ENCODE assay signal across 5 cellular contexts in the genomic region with DNA sequence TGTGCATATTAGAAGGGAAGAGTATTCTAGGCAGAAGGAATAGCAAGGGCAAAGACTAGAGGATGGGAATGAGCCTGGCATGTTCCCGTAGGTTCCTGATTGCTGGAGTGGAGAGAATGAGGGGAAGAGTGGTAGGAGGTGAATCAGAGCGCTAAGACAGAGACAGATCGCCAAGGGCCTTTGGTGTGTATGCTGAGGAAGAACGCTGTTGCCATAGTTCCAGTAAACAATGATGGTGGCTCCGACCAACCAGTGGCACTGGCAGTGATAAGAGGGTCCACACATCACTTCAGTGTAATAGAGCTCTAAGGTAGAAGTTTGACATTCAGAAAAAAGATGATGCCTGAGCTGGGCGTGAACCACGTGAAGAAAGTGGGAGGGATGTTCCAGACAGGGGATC. TPM values are rescaled to one million over a fixed set of nuclear protein-coding genes. Genes with fewer than 3 reads are reported as not detected.
A peak's percentile ranks its signal among the peaks of the same experiment; 100 is the strongest.
DNase-seq lines count a peak whose midpoint lies in the region; ATAC-seq and TF ChIP-seq lines count a peak whose summit lies in the region.

No MANE protein-coding gene starts in this region.

- peak overlapping the region; percentile 92 for H3K4me2 ChIP-seq in MM.1S (ENCODE audit: low read depth, low read length)

- no peaks in the 10 kb centered on the region for H4K20me1 ChIP-seq in MM.1S (ENCODE audit: insufficient read depth, low read length)

- DNase-seq in MM.1S, result peak; percentile 11
- no peak for DNase-seq in mesenteric fat pad (ENCODE audit: low spot score)

- H3K9me2 ChIP-seq in MM.1S (replicated peaks; ENCODE audit: insufficient read depth, low read length), result no peaks in the 10 kb centered on the region

- no peak for TF ChIP-seq CTCF in MM.1S (IDR thresholded peaks at IDR 0.05; ENCODE audit: low read length)

- peak overlapping the region; percentile 87 for H3K27ac ChIP-seq in MM.1S (ENCODE audit: low read length)
- H3K27ac ChIP-seq in duodenal mucosa (ENCODE audit: low read depth, low read length), result no peak overlapping the region
- H3K27ac ChIP-seq in skin epidermis, result peak overlapping the region in 8 of 21 experiments; percentile 53 to 94 (median 88)

- H2AFZ ChIP-seq in MM.1S (ENCODE audit: low read length), result no peak overlapping the region

- peaks cover 18% of the 10 kb centered on the region for H3F3A ChIP-seq in MM.1S (ENCODE audit: insufficient read depth, low read length)

- H3K4me1 ChIP-seq in MM.1S (ENCODE audit: low read length), result peaks cover 8% of the 10 kb centered on the region
- peaks cover 8 to 10% of the 10 kb centered on the region in 2 donors for H3K4me1 ChIP-seq in duodenal mucosa (ENCODE audit: control insufficient read depth in 1 of 2, insufficient read depth in 2 of 2, low read length in 2 of 2)

- H3K9me3 ChIP-seq in MM.1S (replicated peaks; ENCODE audit: insufficient read depth, low read length) (no peaks in the 10 kb centered on the region), duodenal mucosa (ENCODE audit: control insufficient read depth in 1 of 2, low read length in 2 of 2) (no peaks in the 10 kb centered on the region)

- H3K9ac ChIP-seq in MM.1S (ENCODE audit: low read length), result peak overlapping the region; percentile 79
- H3K9ac ChIP-seq in duodenal mucosa (ENCODE audit: low read depth in 1 of 2, low read length in 2 of 2), result peak overlapping the region; percentile 57 to 65

- H3K27me3 ChIP-seq in MM.1S (replicated peaks; ENCODE audit: insufficient read depth, low read length) (no peaks in the 10 kb centered on the region), duodenal mucosa (ENCODE audit: control insufficient read depth in 1 of 2, insufficient read depth in 2 of 2, low read length in 2 of 2) (no peaks in the 10 kb centered on the region)

- no peaks in the 10 kb centered on the region for H3K36me3 ChIP-seq in MM.1S (replicated peaks; ENCODE audit: insufficient read depth, low read length)
- peaks cover 7% of the 10 kb centered on the region in 2 donors for H3K36me3 ChIP-seq in duodenal mucosa (ENCODE audit: control insufficient read depth in 1 of 2, insufficient read depth in 2 of 2, low read length in 2 of 2)

- peak overlapping the region; percentile 74 for H3K4me3 ChIP-seq in MM.1S (ENCODE audit: low read length)
- H3K4me3 ChIP-seq in duodenal mucosa (ENCODE audit: low read depth in 1 of 2, low read length in 2 of 2), result peak overlapping the region; percentile 65 to 74
- peak overlapping the region in 6 of 7 experiments; percentile 51 to 65 (median 58) for H3K4me3 ChIP-seq in skin epidermis

- peaks cover 26% of the 10 kb centered on the region for H3K79me2 ChIP-seq in MM.1S (ENCODE audit: low read length)

- ATAC-seq in GM21526 (IDR thresholded peaks at IDR 0.05; ENCODE audit: low FRiP score, unreplicated experiment), result no peak

RNA-seq across cellular contexts. Expression of a gene that starts 1.0 kb away (rescaled TPM):
- total RNA-seq in mesenteric fat pad, result 19.9 TPM

RNA-seq across cellular contexts. Expression of a gene that starts 18.9 kb away (rescaled TPM):
- total RNA-seq in mesenteric fat pad, result 18.8 TPM

RNA-seq across cellular contexts. Expression of a gene that starts 31.7 kb away (rescaled TPM):
- total RNA-seq in mesenteric fat pad, result 7.8 TPM

RNA-seq across cellular contexts. Expression of a gene that starts 33.8 kb away (rescaled TPM):
- total RNA-seq in mesenteric fat pad, result 343 TPM

RNA-seq across cellular contexts. Expression of a gene that starts 56.8 kb away (rescaled TPM):
- total RNA-seq in mesenteric fat pad, result 96.9 TPM
